In the genomic region with DNA sequence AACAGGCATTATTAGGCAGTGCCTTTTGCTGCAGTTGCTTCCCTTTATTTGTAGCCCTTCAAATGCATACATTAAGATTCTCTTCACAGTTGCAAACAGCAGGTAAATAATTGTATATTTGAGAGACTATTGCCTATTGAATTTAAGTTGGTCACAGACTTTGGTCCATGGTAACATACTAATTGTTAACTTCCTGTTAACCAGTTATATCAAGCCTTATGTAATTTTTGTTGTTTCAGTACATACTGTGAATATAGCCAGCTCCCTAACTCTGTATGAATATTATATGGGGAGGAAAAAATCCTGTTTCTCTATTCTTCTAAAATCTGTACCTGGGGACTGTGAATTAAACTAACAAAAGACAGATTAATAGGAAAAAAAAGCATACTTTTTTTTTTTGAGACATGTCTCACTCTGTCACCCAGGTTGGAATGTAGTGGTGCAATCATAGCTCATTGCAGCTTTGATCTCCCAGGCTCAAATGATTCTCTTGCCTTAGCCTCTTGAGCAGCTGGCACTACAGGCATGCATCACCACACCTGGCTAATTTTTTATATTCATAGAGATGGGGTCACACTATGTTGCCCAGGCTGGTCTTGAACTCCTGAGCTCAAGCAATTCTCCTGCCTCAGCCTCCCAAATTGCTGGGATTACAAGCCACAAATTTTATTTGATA, we compare ENCODE assay signal across 17 cellular contexts. TPM values are rescaled to one million over a fixed set of nuclear protein-coding genes. Genes with fewer than 3 reads are reported as not detected.
"Had no signal": no experiment of that assay in that cellular context is flagged by ENCODE, and none has a peak within 500 bp of the region (broad histone marks: within the 10 kb centered on the region; RNA-seq: fewer than 3 reads in every experiment).

No MANE protein-coding gene starts in this region.

- H2AFZ ChIP-seq: hepatocyte had no signal

- H3K4me3 Mint-ChIP-seq: effector memory CD8-positive, alpha-beta T cell; neural progenitor cell had no signal

- H3K9me3 ChIP-seq: ovary, upper lobe of left lung, vagina had no signal

- H3K9ac ChIP-seq: neural progenitor cell had no signal

- H3K4me1 ChIP-seq: neural progenitor cell, tibial artery, upper lobe of left lung had no signal

- H3K9me3 Mint-ChIP-seq: neural progenitor cell had no signal

- H3K27me3 Mint-ChIP-seq: effector memory CD8-positive, alpha-beta T cell had no signal

- H3K36me3 ChIP-seq: neural progenitor cell, ovary, tibial artery, upper lobe of left lung, vagina had no signal

- H3K4me2 ChIP-seq: hepatocyte, neural progenitor cell, smooth muscle cell had no signal

- H3K27me3 ChIP-seq: hepatocyte, neural progenitor cell, ovary, tibial artery, upper lobe of left lung, vagina had no signal

- H3K4me3 ChIP-seq: hepatocyte, neural progenitor cell, ovary, smooth muscle cell, tibial artery, upper lobe of left lung, vagina had no signal

- DNase-seq: effector memory CD8-positive, alpha-beta T cell; erythroblast; head of caudate nucleus; mammary epithelial cell; nucleus accumbens; ovary; right cardiac atrium; stimulated activated CD4-positive, alpha-beta T cell treated with anti-CD3 and anti-CD28 coated beads, Interleukin-2, amount 100 ng/mL, for 48 hours; stimulated activated naive CD8-positive, alpha-beta T cell treated with anti-CD3 and anti-CD28 coated beads, Interleukin-15, Interleukin-2, amounts not matched to agents 100 U/mL and 50 U/mL, for 24 hours; tibial artery; upper lobe of left lung had no signal

- ATAC-seq: effector memory CD8-positive, alpha-beta T cell; left lobe of liver; naive thymus-derived CD4-positive, alpha-beta T cell; right cardiac atrium; stimulated activated naive CD8-positive, alpha-beta T cell treated with anti-CD3 and anti-CD28 coated beads, Interleukin-15, Interleukin-2, amounts not matched to agents 100 U/mL and 50 U/mL, for 24 hours had no signal

- H3K27ac ChIP-seq: hepatocyte, neural progenitor cell, ovary, tibial artery, upper lobe of left lung, vagina had no signal

- H3K79me2 ChIP-seq: hepatocyte had no signal

- H3K27ac Mint-ChIP-seq: effector memory CD8-positive, alpha-beta T cell had no signal

RNA-seq across cellular contexts. Expression of a gene that starts 53.2 kb away (rescaled TPM):
- total RNA-seq: naive thymus-derived CD4-positive, alpha-beta T cell; smooth muscle cell had no signal
- polyA plus RNA-seq: hepatocyte; mammary epithelial cell; naive thymus-derived CD4-positive, alpha-beta T cell; smooth muscle cell had no signal
